In genomic region chr9:37485389-37486255, GRCh38 we compare ENCODE assay signal across 8 cellular contexts. TPM values are rescaled to one million over a fixed set of nuclear protein-coding genes. Genes with fewer than 3 reads are reported as not detected.
A peak's percentile ranks its signal among the peaks of the same experiment; 100 is the strongest.
DNase-seq lines count a peak whose midpoint lies in the region; ATAC-seq and TF ChIP-seq lines count a peak whose summit lies in the region.

TSS of gene POLR1E (plus strand) at chr9:37485948. CDS start at chr9:37486048, 100 bp downstream.

- H3K4me1 ChIP-seq in liver (ENCODE audit: control insufficient read depth in 4 of 4, insufficient read depth in 4 of 4, low read length in 3 of 4) = peaks cover 11 to 30% (median 22%) of the 10 kb centered on the region in 4 donors

- H3K4me3 ChIP-seq in liver (ENCODE audit: low read depth in 1 of 3, low read length in 3 of 3) = peak within 1 kb of the TSS; percentile 85 to 99 (median 91)

- peak within 1 kb of the TSS; percentile 79 to 80 for H3K9ac ChIP-seq in liver (ENCODE audit: low read depth in 1 of 2, low read length in 2 of 2)

- TF ChIP-seq RAD21 in liver (IDR thresholded peaks at IDR 0.05) = peak in 1 of 2 donors; percentile 6

- DNase-seq in CD1c-positive myeloid dendritic cell (ENCODE audit: extremely low spot score) = peak; percentile 98
- DNase-seq in NCI-H774 (lab: John Stamatoyannopoulos, UW) = peak; percentile 94
- peak; percentile 94 for DNase-seq in activated CD4-positive, alpha-beta T cell treated with anti-CD3 and anti-CD28 coated beads, Interleukin-2, amount 50 U/mL, for 4 hours
- peak; percentile 92 for DNase-seq in dermis blood vessel endothelial cell
- DNase-seq in stimulated activated CD4-positive, alpha-beta T cell treated with anti-CD3 and anti-CD28 coated beads, Interleukin-4, amount 100 ng/mL, for 1 hour = peak; percentile 97

- H3K27ac ChIP-seq in liver (ENCODE audit: low read depth in 1 of 2, low read length in 2 of 2) = peak within 1 kb of the TSS; percentile 58 to 90

- peaks cover 2 to 16% (median 11%) of the 10 kb centered on the region in 4 donors for H3K36me3 ChIP-seq in liver (ENCODE audit: control insufficient read depth in 4 of 4, insufficient read depth in 3 of 4, low read depth in 1 of 4, low read length in 3 of 4)

- H3K9me3 ChIP-seq in liver (ENCODE audit: control insufficient read depth in 4 of 4, low read length in 3 of 4) = no peaks in the 10 kb centered on the region

- 2% methylated on average over 56 of the region's 56 CpGs for WGBS in liver

- TF ChIP-seq CTCF in liver (IDR thresholded peaks at IDR 0.05; ENCODE audit: low read depth, low read length, missing input control) = no peak

- ATAC-seq in GM19397 (IDR thresholded peaks at IDR 0.05; ENCODE audit: unreplicated experiment) (peak; percentile 94), HG03565 (IDR thresholded peaks at IDR 0.05; ENCODE audit: unreplicated experiment) (peak; percentile 92)

- H3K27me3 ChIP-seq in liver (ENCODE audit: control insufficient read depth in 4 of 4, insufficient read depth in 4 of 4, low read length in 3 of 4) = no peaks in the 10 kb centered on the region

TF ChIP-seq in liver, 16 proteins besides CTCF, POLR2A, EP300 and RAD21:
- TF ChIP-seq SP1 (IDR thresholded peaks at IDR 0.05) = peak; percentile 80
- TF ChIP-seq YY1 (IDR thresholded peaks at IDR 0.05) = no peak
- TF ChIP-seq EGR1 (IDR thresholded peaks at IDR 0.05; ENCODE audit: low read depth in 2 of 2) = peak in 1 of 2 donors; percentile 50
- TF ChIP-seq GABPA (IDR thresholded peaks at IDR 0.05 in 1 of 2, conservative IDR thresholded peaks at IDR 0.05 in 1 of 2) = peak in 1 of 2 donors; percentile 66
- no peak for TF ChIP-seq NR2F2 (IDR thresholded peaks at IDR 0.05)
- TF ChIP-seq, protein P1, sequence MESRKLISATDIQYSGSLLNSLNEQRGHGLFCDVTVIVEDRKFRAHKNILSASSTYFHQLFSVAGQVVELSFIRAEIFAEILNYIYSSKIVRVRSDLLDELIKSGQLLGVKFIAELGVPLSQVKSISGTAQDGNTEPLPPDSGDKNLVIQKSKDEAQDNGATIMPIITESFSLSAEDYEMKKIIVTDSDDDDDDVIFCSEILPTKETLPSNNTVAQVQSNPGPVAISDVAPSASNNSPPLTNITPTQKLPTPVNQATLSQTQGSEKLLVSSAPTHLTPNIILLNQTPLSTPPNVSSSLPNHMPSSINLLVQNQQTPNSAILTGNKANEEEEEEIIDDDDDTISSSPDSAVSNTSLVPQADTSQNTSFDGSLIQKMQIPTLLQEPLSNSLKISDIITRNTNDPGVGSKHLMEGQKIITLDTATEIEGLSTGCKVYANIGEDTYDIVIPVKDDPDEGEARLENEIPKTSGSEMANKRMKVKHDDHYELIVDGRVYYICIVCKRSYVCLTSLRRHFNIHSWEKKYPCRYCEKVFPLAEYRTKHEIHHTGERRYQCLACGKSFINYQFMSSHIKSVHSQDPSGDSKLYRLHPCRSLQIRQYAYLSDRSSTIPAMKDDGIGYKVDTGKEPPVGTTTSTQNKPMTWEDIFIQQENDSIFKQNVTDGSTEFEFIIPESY (IDR thresholded peaks at IDR 0.05) = no peak
- TF ChIP-seq, protein P2, sequence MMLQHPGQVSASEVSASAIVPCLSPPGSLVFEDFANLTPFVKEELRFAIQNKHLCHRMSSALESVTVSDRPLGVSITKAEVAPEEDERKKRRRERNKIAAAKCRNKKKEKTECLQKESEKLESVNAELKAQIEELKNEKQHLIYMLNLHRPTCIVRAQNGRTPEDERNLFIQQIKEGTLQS (IDR thresholded peaks at IDR 0.05) = no peak
- TF ChIP-seq RXRA (IDR thresholded peaks at IDR 0.05) = peak in 1 of 2 donors; percentile 26
- TF ChIP-seq MAX (IDR thresholded peaks at IDR 0.05) = peak; percentile 56
- no peak for TF ChIP-seq HNF4G (IDR thresholded peaks at IDR 0.05)
- TF ChIP-seq HNF4A (conservative IDR thresholded peaks at IDR 0.05) = peak; percentile 43 to 69
- TF ChIP-seq TAF1 (conservative IDR thresholded peaks at IDR 0.05) = peak; percentile 69
- TF ChIP-seq, protein P3, sequence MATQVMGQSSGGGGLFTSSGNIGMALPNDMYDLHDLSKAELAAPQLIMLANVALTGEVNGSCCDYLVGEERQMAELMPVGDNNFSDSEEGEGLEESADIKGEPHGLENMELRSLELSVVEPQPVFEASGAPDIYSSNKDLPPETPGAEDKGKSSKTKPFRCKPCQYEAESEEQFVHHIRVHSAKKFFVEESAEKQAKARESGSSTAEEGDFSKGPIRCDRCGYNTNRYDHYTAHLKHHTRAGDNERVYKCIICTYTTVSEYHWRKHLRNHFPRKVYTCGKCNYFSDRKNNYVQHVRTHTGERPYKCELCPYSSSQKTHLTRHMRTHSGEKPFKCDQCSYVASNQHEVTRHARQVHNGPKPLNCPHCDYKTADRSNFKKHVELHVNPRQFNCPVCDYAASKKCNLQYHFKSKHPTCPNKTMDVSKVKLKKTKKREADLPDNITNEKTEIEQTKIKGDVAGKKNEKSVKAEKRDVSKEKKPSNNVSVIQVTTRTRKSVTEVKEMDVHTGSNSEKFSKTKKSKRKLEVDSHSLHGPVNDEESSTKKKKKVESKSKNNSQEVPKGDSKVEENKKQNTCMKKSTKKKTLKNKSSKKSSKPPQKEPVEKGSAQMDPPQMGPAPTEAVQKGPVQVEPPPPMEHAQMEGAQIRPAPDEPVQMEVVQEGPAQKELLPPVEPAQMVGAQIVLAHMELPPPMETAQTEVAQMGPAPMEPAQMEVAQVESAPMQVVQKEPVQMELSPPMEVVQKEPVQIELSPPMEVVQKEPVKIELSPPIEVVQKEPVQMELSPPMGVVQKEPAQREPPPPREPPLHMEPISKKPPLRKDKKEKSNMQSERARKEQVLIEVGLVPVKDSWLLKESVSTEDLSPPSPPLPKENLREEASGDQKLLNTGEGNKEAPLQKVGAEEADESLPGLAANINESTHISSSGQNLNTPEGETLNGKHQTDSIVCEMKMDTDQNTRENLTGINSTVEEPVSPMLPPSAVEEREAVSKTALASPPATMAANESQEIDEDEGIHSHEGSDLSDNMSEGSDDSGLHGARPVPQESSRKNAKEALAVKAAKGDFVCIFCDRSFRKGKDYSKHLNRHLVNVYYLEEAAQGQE (IDR thresholded peaks at IDR 0.05) = peak; percentile 30
- TF ChIP-seq FOXA1 (IDR thresholded peaks at IDR 0.05) = no peak
- no peak for TF ChIP-seq JUND (IDR thresholded peaks at IDR 0.05)
- no peak for TF ChIP-seq FOXA2 (IDR thresholded peaks at IDR 0.05)
TF ChIP-seq in liver: peak in this region for 8.

RNA-seq across cellular contexts. Expression of gene POLR1E, which starts in this region (rescaled TPM):
- total RNA-seq in dermis blood vessel endothelial cell (11.9 and 16.4 TPM in 2 replicates), liver (10 to 100 TPM; 15.5 to 25.5 TPM)
- 10 to 100 TPM in 1 of 2 donors, 1 to 10 TPM in 1; 4.9 to 13.3 TPM for polyA plus RNA-seq in liver

Comparison
In these comparisons a context has a peak if more than half of its experiments do, and no peak if none do; other contexts are left out.
1. Peak in every context shown above with its lines: DNase-seq, ATAC-seq, H3K4me3 ChIP-seq and H3K27ac ChIP-seq.